8 cellular contexts compared by ENCODE assay signal in genomic region chr14:35292051-35292769, GRCh38. TPM values are rescaled to one million over a fixed set of nuclear protein-coding genes. Genes with fewer than 3 reads are reported as not detected.
DNase-seq lines count a peak whose midpoint lies in the region; ATAC-seq and TF ChIP-seq lines count a peak whose summit lies in the region.

TSS of gene PSMA6 (plus strand) at chr14:35292382. CDS start at chr14:35292477, 95 bp downstream.

- H4K20me1 ChIP-seq in KMS-11 (ENCODE audit: insufficient read depth) = no peaks in the 10 kb centered on the region

- peak; percentile 92 for DNase-seq in DMS53 treated with DMSO at 0.1 percent for 48 hours (lab: John Stamatoyannopoulos, UW; ENCODE audit: unreplicated experiment)
- peak; percentile 99 to 100 (median 99) for DNase-seq in Peyer's patch
- peak; percentile 99 for DNase-seq in activated T-cell treated with anti-CD3 and anti-CD28 coated beads, Interleukin-2, amount 50 U/mL, for 48 hours
- DNase-seq in stimulated activated CD8-positive, alpha-beta memory T cell treated with anti-CD3 and anti-CD28 coated beads, Interleukin-7, amount 100 ng/mL, for 24 hours (ENCODE audit: low read depth) = peak; percentile 98

- H3K36me3 ChIP-seq in KMS-11 (ENCODE audit: insufficient read depth) = no peaks in the 10 kb centered on the region
- H3K36me3 ChIP-seq in Peyer's patch = no peaks in the 10 kb centered on the region
- peaks cover 0 to 3% of the 10 kb centered on the region in 2 donors for H3K36me3 ChIP-seq in esophagus (ENCODE audit: control insufficient read depth in 2 of 2, insufficient read depth in 2 of 2, low read length in 1 of 2)
- peaks cover 9% of the 10 kb centered on the region for H3K36me3 ChIP-seq in muscle layer of colon (ENCODE audit: insufficient read depth, low read length)

- H3K4me1 ChIP-seq in KMS-11 (ENCODE audit: low read depth, poor library complexity, severe bottlenecking) = peaks cover 30% of the 10 kb centered on the region
- peaks cover 0 to 33% (median 7%) of the 10 kb centered on the region in 4 donors for H3K4me1 ChIP-seq in Peyer's patch
- no peaks in the 10 kb centered on the region for H3K4me1 ChIP-seq in esophagus (ENCODE audit: control insufficient read depth in 2 of 2, insufficient read depth in 2 of 2, low read length in 1 of 2)
- H3K4me1 ChIP-seq in muscle layer of colon (ENCODE audit: insufficient read depth, low read length) = peaks cover 18% of the 10 kb centered on the region

- ATAC-seq in GM21737 (IDR thresholded peaks at IDR 0.05; ENCODE audit: unreplicated experiment) = peak; percentile 93

- H3K4me2 ChIP-seq in KMS-11 = peak within 1 kb of the TSS; percentile 93

- peak; percentile 90 to 96 for TF ChIP-seq POLR2A in Peyer's patch (IDR thresholded peaks at IDR 0.05)

- TF ChIP-seq CTCF in KMS-11 (conservative IDR thresholded peaks at IDR 0.05; ENCODE audit: low read depth, low read length) (no peak), Peyer's patch (IDR thresholded peaks at IDR 0.05) (no peak)

- H3K4me3 ChIP-seq in KMS-11 (IDR thresholded peaks at IDR 0.05; ENCODE audit: insufficient read depth, low read depth, low read length) (no peak within 1 kb of the TSS), Peyer's patch (peak within 1 kb of the TSS; percentile 53 to 73 (median 64)), esophagus (ENCODE audit: low read depth in 1 of 2, low read length in 2 of 2) (peak within 1 kb of the TSS; percentile 71 to 87), muscle layer of colon (ENCODE audit: low read depth in 1 of 2, low read length in 2 of 2) (peak within 1 kb of the TSS; percentile 68 to 94)

- peak within 1 kb of the TSS; percentile 89 for H3K27ac ChIP-seq in KMS-11
- peak within 1 kb of the TSS; percentile 82 to 91 (median 88) for H3K27ac ChIP-seq in Peyer's patch
- peak within 1 kb of the TSS; percentile 79 to 94 for H3K27ac ChIP-seq in esophagus (ENCODE audit: low read depth in 2 of 2, low read length in 1 of 2)
- peak within 1 kb of the TSS; percentile 89 for H3K27ac ChIP-seq in muscle layer of colon (ENCODE audit: low read depth, low read length)

- H3K9me3 ChIP-seq in Peyer's patch (no peaks in the 10 kb centered on the region), esophagus (ENCODE audit: control insufficient read depth in 2 of 2, insufficient read depth in 1 of 2, low read depth in 1 of 2, low read length in 1 of 2) (no peaks in the 10 kb centered on the region), muscle layer of colon (ENCODE audit: low read length) (no peaks in the 10 kb centered on the region)

- 0% methylated on average over 40 of the region's 40 CpGs for WGBS in esophagus, 2 donors

- H3K27me3 ChIP-seq in KMS-11 (ENCODE audit: insufficient read depth, low read depth) (no peaks in the 10 kb centered on the region), Peyer's patch (no peaks in the 10 kb centered on the region), esophagus (ENCODE audit: control insufficient read depth in 1 of 2, insufficient read depth in 2 of 2, low read length in 2 of 2) (no peaks in the 10 kb centered on the region), muscle layer of colon (ENCODE audit: control insufficient read depth in 1 of 2, insufficient read depth in 2 of 2, low read length in 2 of 2) (no peaks in the 10 kb centered on the region)

- H3K79me2 ChIP-seq in KMS-11 (ENCODE audit: insufficient read depth, low read depth) = peaks cover 49% of the 10 kb centered on the region

- H3K9ac ChIP-seq in KMS-11 = peak within 1 kb of the TSS; percentile 88
- H3K9ac ChIP-seq in muscle layer of colon (ENCODE audit: low read length) = peak within 1 kb of the TSS; percentile 95

- H2AFZ ChIP-seq in KMS-11 (ENCODE audit: low read depth) = peak within 1 kb of the TSS; percentile 43; the same call in 1 of the 2 replicates

RNA-seq across cellular contexts. Expression of gene PSMA6, which starts in this region (rescaled TPM):
- total RNA-seq in Peyer's patch = 100 to 1,000 TPM in 3 of 4 donors, 10 to 100 TPM in 1; 73.6 to 136 (median 116) TPM
- 100 to 1,000 TPM in 1 of 2 donors, 10 to 100 TPM in 1; 92.3 to 156 TPM for polyA plus RNA-seq in esophagus
